31 cellular contexts compared by ENCODE assay signal in genomic region chr15:57649138-57649537, GRCh38. TPM values are rescaled to one million over a fixed set of nuclear protein-coding genes. Genes with fewer than 3 reads are reported as not detected.
DNase-seq lines count a peak whose midpoint lies in the region; ATAC-seq, FAIRE-seq and TF ChIP-seq lines count a peak whose summit lies in the region.
"Had no signal": no experiment of that assay in that cellular context is flagged by ENCODE, and none has a peak within 500 bp of the region (broad histone marks: within the 10 kb centered on the region; RNA-seq: fewer than 3 reads in every experiment).

No MANE protein-coding gene starts in this region.

- no peak overlapping the region for H3K27ac Mint-ChIP-seq in astrocyte (ENCODE audit: unreplicated experiment)
- H3K27ac Mint-ChIP-seq: activated naive CD8-positive, alpha-beta T cell treated with anti-CD3 and anti-CD28 coated beads for 36 hours; activated T-helper 17 cell treated with anti-CD3 and anti-CD28 coated beads, Interleukin-2, amount 50 U/mL, for 72 hours; brain; IgD-negative memory B cell; neural progenitor cell; progenitor cell of endocrine pancreas; stimulated activated naive B cell treated with anti-CD40 and anti-IgM and Interleukin-4, amounts not matched to agents 10 μg/mL and 1 μg/mL and 100 μg/mL, for 72 hours; WTC11 had no signal

- in situ Hi-C loops in ACHN (cut with HindIII; ENCODE audit: low pct_ligation_motif_present, low pct_unique_long_range_greater_than_20kb, low sequenced_read_pairs) = no loop called here

- intact Hi-C loops in Right ventricle myocardium superior (cut with DNase I) (no loop called here), left cardiac atrium (cut with DNase I) (no loop called here)

- H3K27me3 Mint-ChIP-seq in astrocyte (ENCODE audit: low read depth, unreplicated experiment) = peaks cover 8% of the 10 kb centered on the region
- H3K27me3 Mint-ChIP-seq: activated naive CD8-positive, alpha-beta T cell treated with anti-CD3 and anti-CD28 coated beads for 36 hours; brain; progenitor cell of endocrine pancreas; stimulated activated naive B cell treated with anti-CD40 and anti-IgM and Interleukin-4, amounts not matched to agents 10 μg/mL and 1 μg/mL and 100 μg/mL, for 72 hours had no signal

- H3K27me3 ChIP-seq in astrocyte (ENCODE audit: insufficient read depth, low read length) = no peaks in the 10 kb centered on the region
- H3K27me3 ChIP-seq in suprapubic skin = no peaks in the 10 kb centered on the region
- H3K27me3 ChIP-seq: BLaER1, gastroesophageal sphincter, neural progenitor cell had no signal

- DNase-seq in Right ventricle myocardium superior (no peak), left cardiac atrium (no peak), astrocyte (ENCODE audit: low read depth) (peak; percentile 29), fibroblast of mammary gland (ENCODE audit: low read depth) (peak; percentile 81), stromal cell of bone marrow (ENCODE audit: low read depth) (peak; percentile 40), suprapubic skin (ENCODE audit: low spot score in 2 of 2) (no peak), ACHN (no peak)
- DNase-seq: activated CD4-positive, alpha-beta T cell treated with anti-CD3 and anti-CD28 coated beads, Interleukin-2, amount 50 U/mL, for 4 hours; activated CD8-positive, alpha-beta memory T cell treated with anti-CD3 and anti-CD28 coated beads, Interleukin-2, amount 50 U/mL, for 4 hours; activated naive CD8-positive, alpha-beta T cell treated with anti-CD3 and anti-CD28 coated beads for 36 hours; Caco-2; DND-41; GOT3; islet precursor cell; MM.1S; NCI-H1436 treated with DMSO at 0.1 percent for 48 hours; NCI-H524 treated with DMSO at 0.1 percent for 48 hours; stimulated activated naive B cell treated with anti-CD40 and anti-IgM and Interleukin-4, amounts not matched to agents 10 μg/mL and 1 μg/mL and 100 μg/mL, for 72 hours had no signal

- no peak for TF ChIP-seq EP300 in suprapubic skin (IDR thresholded peaks at IDR 0.05)

- H4K20me1 ChIP-seq in astrocyte (ENCODE audit: insufficient read depth, low read length) = no peaks in the 10 kb centered on the region
- H4K20me1 ChIP-seq: BLaER1 had no signal

- FAIRE-seq in astrocyte (lab: Jason Lieb, UNC) = no peak

- no peaks in the 10 kb centered on the region for H3K36me3 Mint-ChIP-seq in astrocyte (ENCODE audit: low read depth, unreplicated experiment)
- H3K36me3 Mint-ChIP-seq: activated naive CD8-positive, alpha-beta T cell treated with anti-CD3 and anti-CD28 coated beads for 36 hours; brain; neural progenitor cell; WTC11 had no signal

- no peaks in the 10 kb centered on the region for H3K4me1 Mint-ChIP-seq in astrocyte (ENCODE audit: low read depth, unreplicated experiment)
- H3K4me1 Mint-ChIP-seq: neural progenitor cell, WTC11 had no signal

- H3K27ac ChIP-seq in astrocyte (ENCODE audit: low read depth, low read length) (no peak overlapping the region), suprapubic skin (no peak overlapping the region)
- H3K27ac ChIP-seq: 22Rv1, BLaER1, gastroesophageal sphincter, neural progenitor cell, thoracic aorta had no signal

- H3K9me3 Mint-ChIP-seq in astrocyte (ENCODE audit: unreplicated experiment) = no peaks in the 10 kb centered on the region
- H3K9me3 Mint-ChIP-seq: activated naive CD8-positive, alpha-beta T cell treated with anti-CD3 and anti-CD28 coated beads for 36 hours; IgD-negative memory B cell; neural progenitor cell; WTC11 had no signal

- H2AFZ ChIP-seq in astrocyte (ENCODE audit: low read depth, low read length) = no peak overlapping the region
- H2AFZ ChIP-seq: neural progenitor cell had no signal

- H3K4me3 ChIP-seq in astrocyte (ENCODE audit: insufficient read depth, low read depth, low read length) (no peak overlapping the region), fibroblast of mammary gland (ENCODE audit: control insufficient read depth, low read depth, low read length) (no peak overlapping the region), suprapubic skin (no peak overlapping the region)
- H3K4me3 ChIP-seq: BLaER1, gastroesophageal sphincter, lung, neural progenitor cell, smooth muscle cell, thoracic aorta had no signal

- TF ChIP-seq POLR2A in suprapubic skin (IDR thresholded peaks at IDR 0.05) = no peak

- H3K36me3 ChIP-seq in astrocyte (ENCODE audit: insufficient read depth, low read length) (no peaks in the 10 kb centered on the region), suprapubic skin (no peaks in the 10 kb centered on the region)
- H3K36me3 ChIP-seq: BLaER1, neural progenitor cell, thoracic aorta had no signal

- WGBS in suprapubic skin = 78% methylated on average over 3 of the region's 3 CpGs

- no peaks in the 10 kb centered on the region for H3K9me3 ChIP-seq in astrocyte (ENCODE audit: insufficient read depth, low read depth, low read length)
- H3K9me3 ChIP-seq in suprapubic skin = no peaks in the 10 kb centered on the region
- H3K9me3 ChIP-seq: BLaER1, Caco-2, gastroesophageal sphincter, thoracic aorta had no signal

- H3K4me3 Mint-ChIP-seq in astrocyte (ENCODE audit: unreplicated experiment) = no peak overlapping the region
- H3K4me3 Mint-ChIP-seq: activated naive CD8-positive, alpha-beta T cell treated with anti-CD3 and anti-CD28 coated beads for 36 hours; activated T-helper 17 cell treated with anti-CD3 and anti-CD28 coated beads, Interleukin-2, amount 50 U/mL, for 72 hours; brain; IgD-negative memory B cell; neural progenitor cell; stimulated activated naive B cell treated with anti-CD40 and anti-IgM and Interleukin-4, amounts not matched to agents 10 μg/mL and 1 μg/mL and 100 μg/mL, for 72 hours; WTC11 had no signal

- no peak overlapping the region for H3K9ac ChIP-seq in astrocyte (ENCODE audit: low read length)
- H3K9ac ChIP-seq: BLaER1, neural progenitor cell had no signal

- no peak overlapping the region for H3K4me2 ChIP-seq in astrocyte (ENCODE audit: low read length)
- H3K4me2 ChIP-seq: BLaER1, neural progenitor cell, smooth muscle cell had no signal

- no peaks in the 10 kb centered on the region for H3K79me2 ChIP-seq in astrocyte (ENCODE audit: insufficient read depth, low read length)

- no peaks in the 10 kb centered on the region for H3K4me1 ChIP-seq in astrocyte (ENCODE audit: insufficient read depth, low read length)
- peaks cover 3% of the 10 kb centered on the region for H3K4me1 ChIP-seq in suprapubic skin
- H3K4me1 ChIP-seq: BLaER1, Caco-2, neural progenitor cell had no signal

- ATAC-seq in Right ventricle myocardium superior (ENCODE audit: poor library complexity) (peak; percentile 16), left cardiac atrium (no peak), HG03025 (IDR thresholded peaks at IDR 0.05; ENCODE audit: low FRiP score, unreplicated experiment) (no peak)
- ATAC-seq: activated T-helper 17 cell treated with anti-CD3 and anti-CD28 coated beads, Interleukin-2, amount 50 U/mL, for 72 hours; gastroesophageal sphincter; stimulated activated naive B cell treated with anti-CD40 and anti-IgM and Interleukin-4, amounts not matched to agents 10 μg/mL and 1 μg/mL and 100 μg/mL, for 72 hours; WTC11 had no signal

- TF ChIP-seq CTCF in astrocyte (IDR thresholded peaks at IDR 0.05; ENCODE audit: insufficient read depth, low read depth, low read length) (no peak), fibroblast of mammary gland (conservative IDR thresholded peaks at IDR 0.05; ENCODE audit: control insufficient read depth, insufficient read depth, low read depth, low read length) (no peak), suprapubic skin (IDR thresholded peaks at IDR 0.05) (no peak)

RNA-seq across cellular contexts. Expression of gene POLR2M, which starts 57.4 kb away (rescaled TPM):
- total RNA-seq in Right ventricle myocardium superior = 47.1 TPM
- total RNA-seq in left cardiac atrium = 10 to 100 TPM; 45.6 to 51.2 TPM
- 61.4 and 71.5 TPM in 2 replicates for total RNA-seq in astrocyte
- total RNA-seq in suprapubic skin = 100 to 1,000 TPM in 2 of 4 donors, 10 to 100 TPM in 2; 61.9 to 329 (median 135) TPM

RNA-seq across cellular contexts. Expression of gene MYZAP, which starts 57.4 kb away (rescaled TPM):
- 966 TPM for total RNA-seq in Right ventricle myocardium superior
- 100 to 1,000 TPM; 429 to 452 TPM for total RNA-seq in left cardiac atrium
- 0.41 TPM in 1 of 2 replicates, not detected in the other for total RNA-seq in astrocyte
- total RNA-seq in suprapubic skin = 10 to 100 TPM in 2 of 4 donors, 1 to 10 TPM in 2; 8.6 to 14.9 (median 11.6) TPM
- total RNA-seq: activated naive CD8-positive, alpha-beta T cell treated with anti-CD3 and anti-CD28 coated beads for 36 hours; activated T-helper 17 cell treated with anti-CD3 and anti-CD28 coated beads, Interleukin-2, amount 50 U/mL, for 72 hours had no signal

Comparison
In these comparisons a context has a peak if more than half of its experiments do, and no peak if none do; other contexts are left out.
1. DNase-seq: peak in astrocyte (single experiment), fibroblast of mammary gland (single experiment) and stromal cell of bone marrow (single experiment); none in Right ventricle myocardium superior (single experiment), left cardiac atrium (single experiment), suprapubic skin (0 of 2) and ACHN (single experiment).
2. RNA of gene MYZAP, which starts 57.4 kb away (total RNA-seq): 966 TPM in Right ventricle myocardium superior (single experiment) and 429 to 452 TPM in left cardiac atrium; 8.6 to 14.9 TPM in suprapubic skin and 0.41 TPM in astrocyte; every median in the first group is over 10 times any median in the second.